Comparison of ENCODE assay signal across 32 cellular contexts in the genomic region with DNA sequence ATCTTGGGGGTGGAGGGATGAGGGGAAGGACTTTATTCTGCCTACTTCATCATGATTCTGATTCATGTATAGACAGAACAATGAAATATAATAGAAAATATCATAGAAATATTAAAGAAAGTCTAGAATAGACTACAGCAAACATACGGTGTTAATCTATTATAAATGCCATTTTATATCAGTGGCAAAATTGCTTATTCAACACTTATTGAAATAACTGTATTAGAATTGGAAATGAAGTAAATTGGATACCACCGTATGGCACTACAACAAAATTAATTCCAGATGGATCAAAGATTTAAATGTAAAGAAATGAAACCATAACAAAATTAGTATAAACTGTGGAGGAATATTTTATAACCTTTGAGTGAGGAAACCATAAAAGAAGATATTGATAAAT.
"Had no signal": no experiment of that assay in that cellular context is flagged by ENCODE, and none has a peak within 500 bp of the region (broad histone marks: within the 10 kb centered on the region; RNA-seq: fewer than 3 reads in every experiment).

No MANE protein-coding gene starts in this region.

- H3K27me3 ChIP-seq: adrenal gland, ascending aorta, body of pancreas, brain microvascular endothelial cell, breast epithelium, cardiac muscle cell had no signal

- DNase-seq: activated effector memory CD4-positive, alpha-beta T cell treated with anti-CD3 and anti-CD28 coated beads, Interleukin-2, amount 50 U/mL, for 16 hours; activated effector memory CD4-positive, alpha-beta T cell treated with Interleukin-2 at 50 U/mL for 16 hours; activated gamma-delta T cell; activated gamma-delta T cell treated with Interleukin-2 at 50 U/mL for 16 hours; activated naive CD4-positive, alpha-beta T cell; activated naive CD4-positive, alpha-beta T cell treated with anti-CD3 and anti-CD28 coated beads for 36 hours; activated naive CD4-positive, alpha-beta T cell treated with anti-CD3 and anti-CD28 coated beads, Interleukin-2, amount 10 ng/mL, durations not matched to agents 7 days and 5 days; activated naive CD4-positive, alpha-beta T cell treated with anti-CD3 and anti-CD28 coated beads, Interleukin-2, amount 50 U/mL, for 16 hours; activated naive CD4-positive, alpha-beta T cell treated with Interleukin-2 at 50 U/mL for 16 hours; activated naive CD8-positive, alpha-beta T cell treated with anti-CD3 and anti-CD28 coated beads for 36 hours; activated naive CD8-positive, alpha-beta T cell treated with anti-CD3 and anti-CD28 coated beads, Interleukin-2, amount 10 ng/mL, durations not matched to agents 7 days and 5 days; activated naive CD8-positive, alpha-beta T cell treated with anti-CD3 and anti-CD28 coated beads, Interleukin-2, amount 50 U/mL, for 24 hours; activated T-cell treated with anti-CD3 and anti-CD28 coated beads, Interleukin-2, amount 50 U/mL, for 4 hours; activated T-cell treated with anti-CD3 and anti-CD28 coated beads, Interleukin-2, amount 50 U/mL, for 48 hours; activated T-cell treated with anti-CD3 and anti-CD28 coated beads, Interleukin-2, amount 50 U/mL, for 72 hours; adrenal gland; amniotic stem cell; amygdala; anterior cingulate cortex; aorta; body of pancreas; brain microvascular endothelial cell; caudate nucleus; central memory CD4-positive, alpha-beta T cell; cerebellar nuclear complex had no signal

- H3K4me3 ChIP-seq: adrenal gland, ascending aorta, body of pancreas, breast epithelium, cardiac muscle cell had no signal

- H3K36me3 ChIP-seq: adrenal gland, ascending aorta, brain microvascular endothelial cell, breast epithelium, cardiac muscle cell had no signal

- H3K4me1 ChIP-seq: ascending aorta, body of pancreas, breast epithelium had no signal

- ATAC-seq: activated naive CD4-positive, alpha-beta T cell treated with anti-CD3 and anti-CD28 coated beads, Interleukin-2, amount 50 U/mL, for 72 hours; activated naive CD8-positive, alpha-beta T cell treated with anti-CD3 and anti-CD28 coated beads, Interleukin-2, amount 50 U/mL, for 24 hours; activated T-cell treated with anti-CD3 and anti-CD28 coated beads, Interleukin-2, amount 50 U/mL, for 4 hours; activated T-cell treated with anti-CD3 and anti-CD28 coated beads, Interleukin-2, amount 50 U/mL, for 72 hours; activated T-helper 17 cell treated with anti-CD3 and anti-CD28 coated beads, Interleukin-2, amount 50 U/mL, for 72 hours; body of pancreas had no signal

- H3K9me3 ChIP-seq: adrenal gland, ascending aorta, body of pancreas, breast epithelium had no signal

- FAIRE-seq: astrocyte, bronchial epithelial cell had no signal

- H3K27ac ChIP-seq: adrenal gland, ascending aorta, body of pancreas, brain microvascular endothelial cell, breast epithelium, cardiac muscle cell had no signal
